ENCODE assay signal across 21 cellular contexts in genomic region chr12:94815958-94816357, GRCh38.
DNase-seq lines count a peak whose midpoint lies in the region; ATAC-seq and TF ChIP-seq lines count a peak whose summit lies in the region.
"Had no signal": no experiment of that assay in that cellular context is flagged by ENCODE, and none has a peak within 500 bp of the region (broad histone marks: within the 10 kb centered on the region; RNA-seq: fewer than 3 reads in every experiment).

No MANE protein-coding gene starts in this region.

- H3K4me1 ChIP-seq in HUES64 (ENCODE audit: insufficient read depth, low read length), result peaks cover 6% of the 10 kb centered on the region
- H3K4me1 ChIP-seq: left ventricle myocardium inferior had no signal

- H3K36me3 ChIP-seq in HUES64 (ENCODE audit: insufficient read depth, low read length), result no peaks in the 10 kb centered on the region
- H3K36me3 ChIP-seq: left ventricle myocardium inferior, ovary had no signal

- peaks cover 37% of the 10 kb centered on the region for H3K9me3 ChIP-seq in HUES64 (ENCODE audit: insufficient read depth, low read depth, low read length)
- H3K9me3 ChIP-seq: ovary had no signal

- H3K4me3 ChIP-seq in GM12865 (ENCODE audit: low read depth, low read length), result peak overlapping the region; percentile 65
- no peak overlapping the region for H3K4me3 ChIP-seq in HUES64 (ENCODE audit: low read length)
- H3K4me3 ChIP-seq: hepatocyte, left ventricle myocardium inferior, ovary had no signal

- H3K27me3 ChIP-seq in HUES64 (ENCODE audit: insufficient read depth, low read length), result no peaks in the 10 kb centered on the region
- H3K27me3 ChIP-seq: hepatocyte, ovary had no signal

- H3K27me3 Mint-ChIP-seq in activated B cell treated with CpG ODN at 0.5 μM for 24 hours (no peaks in the 10 kb centered on the region), naive B cell (no peaks in the 10 kb centered on the region)

- peak overlapping the region; percentile 87 for H3K4me3 Mint-ChIP-seq in activated B cell treated with CpG ODN at 0.5 μM for 24 hours
- H3K4me3 Mint-ChIP-seq in naive B cell, result peak overlapping the region; percentile 74 to 93 (median 87)
- H3K4me3 Mint-ChIP-seq: activated T-cell treated with anti-CD3 and anti-CD28 coated beads, Interleukin-2, amount 50 U/mL, for 4 hours; CD8-positive, alpha-beta memory T cell; type B pancreatic cell had no signal

- H3K9ac ChIP-seq in HUES64 (ENCODE audit: low read depth, low read length), result no peak overlapping the region

- intact Hi-C loops in activated B cell treated with CpG ODN at 0.5 μM for 24 hours (cut with micrococcal nuclease), result loop anchor here (1.0 to 10.0 kb wide), 2 partner anchors 10 to 399 kb away; partner anchors contain the start of genes FGD6 and VEZT

- peak overlapping the region; percentile 34; the same call in 1 of the 2 replicates for H3K27ac ChIP-seq in HUES64 (ENCODE audit: low read depth, low read length)
- H3K27ac ChIP-seq: hepatocyte, left ventricle myocardium inferior, ovary had no signal

- peaks cover 22% of the 10 kb centered on the region for H3K9me3 Mint-ChIP-seq in activated B cell treated with CpG ODN at 0.5 μM for 24 hours
- H3K9me3 Mint-ChIP-seq in naive B cell, result peaks cover 4 to 39% (median 36%) of the 10 kb centered on the region in 7 donors

- H3K36me3 Mint-ChIP-seq in activated B cell treated with CpG ODN at 0.5 μM for 24 hours (ENCODE audit: low read depth) (peaks cover 43% of the 10 kb centered on the region), naive B cell (peaks cover 19 to 21% of the 10 kb centered on the region in 2 donors)
- H3K36me3 Mint-ChIP-seq: type B pancreatic cell had no signal

- H3K4me1 Mint-ChIP-seq in activated B cell treated with CpG ODN at 0.5 μM for 24 hours (peaks cover 68% of the 10 kb centered on the region), naive B cell (peaks cover 43 to 61% (median 54%) of the 10 kb centered on the region in 3 donors)
- H3K4me1 Mint-ChIP-seq: CD8-positive, alpha-beta memory T cell had no signal

- CTCF ChIA-PET in activated B cell treated with CpG ODN at 0.5 μM for 24 hours (lab: Charles Lee), result interaction anchor here (4.9 kb wide), 1 partner anchor 59 kb away, joined by 62 read pairs; no protein-coding TSS in a partner anchor

- peak; percentile 80 for DNase-seq in GM12865 (ENCODE audit: low read depth)
- no peak for DNase-seq in activated B cell treated with CpG ODN at 0.5 μM for 24 hours
- DNase-seq in naive B cell, result no peak
- DNase-seq in hippocampal formation (lab: John Stamatoyannopoulos, UW), result no peak
- no peak for DNase-seq in COR-L47 (lab: John Stamatoyannopoulos, UW)
- DNase-seq: activated CD4-positive, alpha-beta T cell treated with anti-CD3 and anti-CD28 coated beads, Interleukin-2, amount 50 U/mL, for 4 hours; activated naive CD4-positive, alpha-beta T cell treated with anti-CD3 and anti-CD28 coated beads, Interleukin-2, amount 50 U/mL, for 16 hours; activated T-cell treated with anti-CD3 and anti-CD28 coated beads, Interleukin-2, amount 50 U/mL, for 4 hours; CD8-positive, alpha-beta memory T cell; left ventricle myocardium inferior; NCI-H1694; NCI-H446 treated with DMSO at 0.1 percent for 48 hours; ovary; stimulated activated naive CD8-positive, alpha-beta T cell treated with anti-CD3 and anti-CD28 coated beads, Interleukin-15, Interleukin-2, amounts not matched to agents 100 U/mL and 50 U/mL, for 24 hours; SW 1271 had no signal

- H3K27ac Mint-ChIP-seq in activated B cell treated with CpG ODN at 0.5 μM for 24 hours, result peak overlapping the region; percentile 97
- peak overlapping the region; percentile 66 to 91 (median 86) for H3K27ac Mint-ChIP-seq in naive B cell
- H3K27ac Mint-ChIP-seq: CD8-positive, alpha-beta memory T cell; type B pancreatic cell had no signal

- ATAC-seq in activated B cell treated with CpG ODN at 0.5 μM for 24 hours (ENCODE audit: low read depth), result no peak
- no peak for ATAC-seq in naive B cell (ENCODE audit: low read depth in 2 of 2)
- ATAC-seq in HG03342 (IDR thresholded peaks at IDR 0.05; ENCODE audit: unreplicated experiment), result no peak
- no peak for ATAC-seq in GM19397 (IDR thresholded peaks at IDR 0.05; ENCODE audit: unreplicated experiment)
- ATAC-seq: activated T-cell treated with anti-CD3 and anti-CD28 coated beads, Interleukin-2, amount 50 U/mL, for 4 hours; sciatic nerve; stimulated activated naive CD8-positive, alpha-beta T cell treated with anti-CD3 and anti-CD28 coated beads, Interleukin-15, Interleukin-2, amounts not matched to agents 100 U/mL and 50 U/mL, for 24 hours had no signal

- 5% methylated on average over 7 of the region's 7 CpGs for WGBS in HUES64

- no peak for TF ChIP-seq CTCF in GM12865 (IDR thresholded peaks at IDR 0.05; ENCODE audit: insufficient read depth, low read depth, low read length, missing control alignments)
- no peak for TF ChIP-seq CTCF in activated B cell treated with CpG ODN at 0.5 μM for 24 hours (IDR thresholded peaks at IDR 0.05)

- POLR2A ChIA-PET in activated B cell treated with CpG ODN at 0.5 μM for 24 hours (lab: Charles Lee), result interaction anchor here (0.6 to 4.7 kb wide), 6 partner anchors 15 to 147 kb away, joined by 3 to 51 read pairs (median 24); no protein-coding TSS in a partner anchor
